22 cellular contexts compared by ENCODE assay signal in genomic region chr7:46751471-46751870, GRCh38.
DNase-seq lines count a peak whose midpoint lies in the region; ATAC-seq, FAIRE-seq and TF ChIP-seq lines count a peak whose summit lies in the region.
"Had no signal": no experiment of that assay in that cellular context is flagged by ENCODE, and none has a peak within 500 bp of the region (broad histone marks: within the 10 kb centered on the region; RNA-seq: fewer than 3 reads in every experiment).

No MANE protein-coding gene starts in this region.

- peaks cover 51% of the 10 kb centered on the region for H3K4me1 ChIP-seq in GM23248 (ENCODE audit: insufficient read depth)
- H3K4me1 ChIP-seq in astrocyte (ENCODE audit: insufficient read depth, low read length): peaks cover 54% of the 10 kb centered on the region
- H3K4me1 ChIP-seq in thoracic aorta (ENCODE audit: control insufficient read depth in 1 of 2, low read depth in 2 of 2): peaks cover 26 to 64% of the 10 kb centered on the region in 2 donors

- no peaks in the 10 kb centered on the region for H4K20me1 ChIP-seq in GM23248 (ENCODE audit: insufficient read depth)
- H4K20me1 ChIP-seq in astrocyte (ENCODE audit: insufficient read depth, low read length): no peaks in the 10 kb centered on the region
- H4K20me1 ChIP-seq: BLaER1 had no signal

- H3K9me2 ChIP-seq in GM23248 (ENCODE audit: insufficient read depth): no peaks in the 10 kb centered on the region

- H3K36me3 Mint-ChIP-seq in astrocyte (ENCODE audit: low read depth, unreplicated experiment) (no peaks in the 10 kb centered on the region), nephron (ENCODE audit: low read depth) (no peaks in the 10 kb centered on the region)
- H3K36me3 Mint-ChIP-seq: CD8-positive, alpha-beta T cell had no signal

- DNase-seq in GM23248 (no peak), astrocyte (ENCODE audit: low read depth) (no peak), thoracic aorta (ENCODE audit: low spot score) (no peak), NOMO-1 (lab: John Stamatoyannopoulos, UW; ENCODE audit: unreplicated experiment in 2 of 2) (no peak), CD1c-positive myeloid dendritic cell (ENCODE audit: extremely low spot score) (no peak), kidney glomerular epithelial cell (lab: John Stamatoyannopoulos, UW) (no peak)
- DNase-seq: Calu3; CD8-positive, alpha-beta T cell; GOT3; Kasumi-1; NCI-H1092; NCI-H2081; NCI-H2171 treated with DMSO at 0.1 percent for 48 hours; NCI-H446 treated with DMSO at 0.1 percent for 48 hours; NCI-H69; OCI-M1; SHP77 had no signal

- H3K27me3 Mint-ChIP-seq in astrocyte (ENCODE audit: low read depth, unreplicated experiment) (peaks cover 2% of the 10 kb centered on the region), nephron (ENCODE audit: low read depth) (no peaks in the 10 kb centered on the region)

- in situ Hi-C loops in GM23248 (cut with MboI): loop anchor here (10.0 kb wide), 1 partner anchor 333 kb away; no protein-coding TSS in a partner anchor

- H3K4me1 Mint-ChIP-seq in astrocyte (ENCODE audit: low read depth, unreplicated experiment): peaks cover 37% of the 10 kb centered on the region
- peaks cover 49% of the 10 kb centered on the region for H3K4me1 Mint-ChIP-seq in nephron

- no peaks in the 10 kb centered on the region for H3K27me3 ChIP-seq in GM23248 (replicated peaks; ENCODE audit: insufficient read depth)
- H3K27me3 ChIP-seq in astrocyte (ENCODE audit: insufficient read depth, low read length): no peaks in the 10 kb centered on the region
- no peaks in the 10 kb centered on the region for H3K27me3 ChIP-seq in thoracic aorta (replicated peaks; ENCODE audit: insufficient read depth)
- H3K27me3 ChIP-seq: BLaER1, MG63 had no signal

- TF ChIP-seq CTCF in astrocyte (IDR thresholded peaks at IDR 0.05; ENCODE audit: insufficient read depth, low read depth, low read length) (no peak), nephron (IDR thresholded peaks at IDR 0.05; ENCODE audit: unreplicated experiment in 3 of 3) (no peak), thoracic aorta (IDR thresholded peaks at IDR 0.05) (no peak)

- 91 to 94% methylated on average over 4 of the region's 4 CpGs for WGBS in GM23248 (ENCODE audit: low coverage in 1 of 2, low lambda C conversion rate in 2 of 2, missing lambda C conversion rate in 2 of 2), 2 experiments

- H3K4me3 Mint-ChIP-seq in astrocyte (ENCODE audit: unreplicated experiment) (no peak overlapping the region), nephron (no peak overlapping the region)
- H3K4me3 Mint-ChIP-seq: CD8-positive, alpha-beta T cell had no signal

- H3K9me3 Mint-ChIP-seq in astrocyte (ENCODE audit: unreplicated experiment) (peaks cover 2% of the 10 kb centered on the region), nephron (no peaks in the 10 kb centered on the region)

- H3K27ac Mint-ChIP-seq in astrocyte (ENCODE audit: unreplicated experiment) (no peak overlapping the region), nephron (peak overlapping the region in 2 of 3 experiments; percentile 2 to 82)
- H3K27ac Mint-ChIP-seq: CD8-positive, alpha-beta T cell had no signal

- H3K4me3 ChIP-seq in GM23248 (no peak overlapping the region), astrocyte (ENCODE audit: insufficient read depth, low read depth, low read length) (no peak overlapping the region), thoracic aorta (no peak overlapping the region)
- H3K4me3 ChIP-seq: BLaER1, MG63 had no signal

- H3K27ac ChIP-seq in GM23248 (peak overlapping the region; percentile 80), astrocyte (ENCODE audit: low read depth, low read length) (peak overlapping the region; percentile 8), thoracic aorta (peak overlapping the region; percentile 73 to 81)
- H3K27ac ChIP-seq: BLaER1 had no signal

- peaks cover 38% of the 10 kb centered on the region for H3F3A ChIP-seq in GM23248 (ENCODE audit: insufficient read depth)

- no peak for FAIRE-seq in astrocyte (lab: Jason Lieb, UNC)
- FAIRE-seq: A204.1, GM12891 had no signal

- H3K36me3 ChIP-seq in GM23248 (ENCODE audit: low read depth) (no peaks in the 10 kb centered on the region), astrocyte (ENCODE audit: insufficient read depth, low read length) (no peaks in the 10 kb centered on the region), thoracic aorta (no peaks in the 10 kb centered on the region)
- H3K36me3 ChIP-seq: BLaER1, MG63 had no signal

- H3K9me3 ChIP-seq in GM23248 (ENCODE audit: low read depth): no peaks in the 10 kb centered on the region
- no peaks in the 10 kb centered on the region for H3K9me3 ChIP-seq in astrocyte (ENCODE audit: insufficient read depth, low read depth, low read length)
- H3K9me3 ChIP-seq in thoracic aorta: no peaks in the 10 kb centered on the region
- H3K9me3 ChIP-seq: BLaER1 had no signal

- H3K4me2 ChIP-seq in GM23248 (ENCODE audit: unreplicated experiment): no peak overlapping the region
- H3K4me2 ChIP-seq in astrocyte (ENCODE audit: low read length): peak overlapping the region; percentile 47
- H3K4me2 ChIP-seq: BLaER1 had no signal

- H2AFZ ChIP-seq in GM23248 (no peak overlapping the region), astrocyte (ENCODE audit: low read depth, low read length) (no peak overlapping the region)

- H3K9ac ChIP-seq in GM23248: no peak overlapping the region
- H3K9ac ChIP-seq in astrocyte (ENCODE audit: low read length): no peak overlapping the region
- H3K9ac ChIP-seq: BLaER1 had no signal

- no peak for ATAC-seq in thoracic aorta (ENCODE audit: insufficient number of reproducible peaks, low FRiP score, low read depth)
- ATAC-seq: CD8-positive, alpha-beta T cell had no signal

- no peaks in the 10 kb centered on the region for H3K79me2 ChIP-seq in GM23248 (ENCODE audit: insufficient read depth)
- H3K79me2 ChIP-seq in astrocyte (ENCODE audit: insufficient read depth, low read length): no peaks in the 10 kb centered on the region

Comparison
In these comparisons a context has a peak if more than half of its experiments do, and no peak if none do; other contexts are left out.
1. H3K27ac ChIP-seq: peak in every context shown above with its lines; median percentile 80 in GM23248; 77 in thoracic aorta; 8 in astrocyte.